ENCODE assay signal across 21 cellular contexts in genomic region chr3:13202744-13203397, GRCh38.
"Had no signal": no experiment of that assay in that cellular context is flagged by ENCODE, and none has a peak within 500 bp of the region (broad histone marks: within the 10 kb centered on the region; RNA-seq: fewer than 3 reads in every experiment).

No MANE protein-coding gene starts in this region.

- H3K27ac Mint-ChIP-seq: mesothelial cell of epicardium; natural killer cell; stimulated activated naive B cell treated with anti-CD40 and anti-IgM and Interleukin-4, amounts not matched to agents 10 μg/mL and 1 μg/mL and 100 μg/mL, for 72 hours; stimulated activated naive CD8-positive, alpha-beta T cell treated with anti-CD3 and anti-CD28 coated beads, Interleukin-15, amount 100 ng/mL, for 72 hours had no signal

- H3K36me3 Mint-ChIP-seq: mesothelial cell of epicardium; natural killer cell; stimulated activated naive B cell treated with anti-CD40 and anti-IgM and Interleukin-4, amounts not matched to agents 10 μg/mL and 1 μg/mL and 100 μg/mL, for 72 hours had no signal

- ATAC-seq: esophagus mucosa; heart left ventricle; left colon; natural killer cell; sciatic nerve; stimulated activated naive B cell treated with anti-CD40 and anti-IgM and Interleukin-4, amounts not matched to agents 10 μg/mL and 1 μg/mL and 100 μg/mL, for 72 hours; upper lobe of right lung had no signal

- DNase-seq: effector memory CD4-positive, alpha-beta T cell; hippocampal formation; left colon; mammary epithelial cell; natural killer cell; occipital lobe; stimulated activated CD4-positive, alpha-beta T cell treated with anti-CD3 and anti-CD28 coated beads, Interleukin-15, amount 100 ng/mL, for 24 hours; stimulated activated CD4-positive, alpha-beta T cell treated with anti-CD3 and anti-CD28 coated beads, Interleukin-1b, Interleukin-23, amount 100 ng/mL, for 48 hours; stimulated activated CD4-positive, alpha-beta T cell treated with anti-CD3 and anti-CD28 coated beads, Interleukin-4, amount 100 ng/mL, for 24 hours; stimulated activated naive B cell treated with anti-CD40 and anti-IgM and Interleukin-4, amounts not matched to agents 10 μg/mL and 1 μg/mL and 100 μg/mL, for 72 hours; stimulated activated naive CD8-positive, alpha-beta T cell treated with anti-CD3 and anti-CD28 coated beads, Interleukin-15, amount 100 ng/mL, for 72 hours; testis had no signal

- H3K4me1 ChIP-seq: testis, upper lobe of right lung had no signal

- H3K27me3 ChIP-seq: testis had no signal

- H3K9ac ChIP-seq: parathyroid adenoma had no signal

- H3K4me3 Mint-ChIP-seq: mesothelial cell of epicardium; natural killer cell; neural crest cell; stimulated activated naive B cell treated with anti-CD40 and anti-IgM and Interleukin-4, amounts not matched to agents 10 μg/mL and 1 μg/mL and 100 μg/mL, for 72 hours; stimulated activated naive CD8-positive, alpha-beta T cell treated with anti-CD3 and anti-CD28 coated beads, Interleukin-15, amount 100 ng/mL, for 72 hours had no signal

- H3K27ac ChIP-seq: heart left ventricle, parathyroid adenoma, spleen, testis, tibial nerve, upper lobe of right lung had no signal

- H3K9me3 ChIP-seq: heart left ventricle, spleen, testis, tibial nerve, upper lobe of right lung had no signal

- H3K4me1 Mint-ChIP-seq: mesothelial cell of epicardium, neural crest cell had no signal

- H3K9me3 Mint-ChIP-seq: mesothelial cell of epicardium; natural killer cell; neural crest cell; stimulated activated naive B cell treated with anti-CD40 and anti-IgM and Interleukin-4, amounts not matched to agents 10 μg/mL and 1 μg/mL and 100 μg/mL, for 72 hours; stimulated activated naive CD8-positive, alpha-beta T cell treated with anti-CD3 and anti-CD28 coated beads, Interleukin-15, amount 100 ng/mL, for 72 hours had no signal

- H3K4me3 ChIP-seq: heart left ventricle, spleen, testis, tibial nerve, upper lobe of right lung had no signal

- H3K36me3 ChIP-seq: heart left ventricle, spleen, tibial nerve, upper lobe of right lung had no signal
